23 cellular contexts compared by ENCODE assay signal in the genomic region with DNA sequence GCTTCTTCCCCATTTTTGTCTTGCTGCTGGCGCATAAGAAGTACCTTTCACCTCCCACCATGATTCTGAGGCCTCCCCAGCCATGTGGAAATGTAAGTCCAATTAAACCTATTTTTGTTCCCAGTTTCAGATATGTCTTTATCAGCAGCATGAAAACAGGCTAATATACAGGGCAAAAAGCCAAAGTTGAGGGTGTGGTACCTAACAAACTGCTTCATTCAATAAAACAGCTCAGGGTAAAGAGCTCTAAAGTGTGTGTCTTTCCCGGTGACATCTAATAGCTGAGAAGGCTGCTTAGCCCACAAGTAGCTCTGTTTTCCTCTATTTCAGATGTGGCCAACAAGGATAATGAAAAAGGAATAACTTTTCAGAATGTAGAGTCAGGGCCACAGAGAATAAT.
"Had no signal": no experiment of that assay in that cellular context is flagged by ENCODE, and none has a peak within 500 bp of the region (broad histone marks: within the 10 kb centered on the region; RNA-seq: fewer than 3 reads in every experiment).

No MANE protein-coding gene starts in this region.

- H3K27ac Mint-ChIP-seq: naive thymus-derived CD4-positive, alpha-beta T cell; natural killer cell treated with Interleukin-12 subunit alpha and Interleukin-12 subunit beta and Interleukin-15 and Interleukin-18, amount 100 ng/mL, for 72 hours; progenitor cell of endocrine pancreas; stimulated activated effector memory CD8-positive, alpha-beta T cell treated with anti-CD3 and anti-CD28 coated beads, Interleukin-12 subunit alpha, Interleukin-12 subunit beta, amount 100 ng/mL, for 72 hours; stimulated activated naive CD8-positive, alpha-beta T cell treated with anti-CD3 and anti-CD28 coated beads, Interleukin-15, Interleukin-2, amounts not matched to agents 100 ng/mL and 50 ng/mL, for 24 hours had no signal

- H3K9me3 Mint-ChIP-seq: naive thymus-derived CD4-positive, alpha-beta T cell; natural killer cell treated with Interleukin-12 subunit alpha and Interleukin-12 subunit beta and Interleukin-15 and Interleukin-18, amount 100 ng/mL, for 72 hours; stimulated activated effector memory CD8-positive, alpha-beta T cell treated with anti-CD3 and anti-CD28 coated beads, Interleukin-12 subunit alpha, Interleukin-12 subunit beta, amount 100 ng/mL, for 72 hours; stimulated activated naive CD8-positive, alpha-beta T cell treated with anti-CD3 and anti-CD28 coated beads, Interleukin-15, Interleukin-2, amounts not matched to agents 100 ng/mL and 50 ng/mL, for 24 hours had no signal

- H3K27me3 Mint-ChIP-seq: progenitor cell of endocrine pancreas had no signal

- ATAC-seq: left lobe of liver; left ventricle myocardium superior; lower lobe of right lung; naive thymus-derived CD4-positive, alpha-beta T cell; natural killer cell treated with Interleukin-12 subunit alpha and Interleukin-12 subunit beta and Interleukin-15 and Interleukin-18, amount 100 ng/mL, for 72 hours; right lobe of liver; upper lobe of right lung had no signal

- H3K4me2 ChIP-seq: hepatocyte had no signal

- DNase-seq: islet precursor cell; left ventricle myocardium superior; lower lobe of right lung; mammary epithelial cell; mesenchymal stem cell; naive thymus-derived CD4-positive, alpha-beta T cell; ovary; right lobe of liver; stimulated activated CD4-positive, alpha-beta T cell treated with anti-CD3 and anti-CD28 coated beads, Interleukin-12 subunit alpha, Interleukin-12 subunit beta, amount 100 ng/mL, for 4 hours; stimulated activated CD4-positive, alpha-beta T cell treated with anti-CD3 and anti-CD28 coated beads, Interleukin-4, amount 100 ng/mL, for 24 hours; stimulated activated naive CD4-positive, alpha-beta T cell; tibial artery; trophoblast cell; upper lobe of right lung had no signal

- H3K36me3 ChIP-seq: lower lobe of right lung, ovary, right atrium auricular region, right lobe of liver, suprapubic skin, thoracic aorta, tibial artery, upper lobe of right lung had no signal

- H3K9me3 ChIP-seq: lower lobe of right lung, ovary, right atrium auricular region, right lobe of liver, suprapubic skin, thoracic aorta, tibial artery, upper lobe of right lung had no signal

- H3K4me3 Mint-ChIP-seq: naive thymus-derived CD4-positive, alpha-beta T cell; natural killer cell treated with Interleukin-12 subunit alpha and Interleukin-12 subunit beta and Interleukin-15 and Interleukin-18, amount 100 ng/mL, for 72 hours; stimulated activated effector memory CD8-positive, alpha-beta T cell treated with anti-CD3 and anti-CD28 coated beads, Interleukin-12 subunit alpha, Interleukin-12 subunit beta, amount 100 ng/mL, for 72 hours; stimulated activated naive CD8-positive, alpha-beta T cell treated with anti-CD3 and anti-CD28 coated beads, Interleukin-15, Interleukin-2, amounts not matched to agents 100 ng/mL and 50 ng/mL, for 24 hours had no signal

- H3K27me3 ChIP-seq: hepatocyte, ovary, right atrium auricular region, right lobe of liver, suprapubic skin, upper lobe of right lung had no signal

- H3K4me1 ChIP-seq: lower lobe of right lung, right lobe of liver, suprapubic skin, tibial artery, upper lobe of right lung had no signal

- H3K36me3 Mint-ChIP-seq: naive thymus-derived CD4-positive, alpha-beta T cell; natural killer cell treated with Interleukin-12 subunit alpha and Interleukin-12 subunit beta and Interleukin-15 and Interleukin-18, amount 100 ng/mL, for 72 hours; stimulated activated effector memory CD8-positive, alpha-beta T cell treated with anti-CD3 and anti-CD28 coated beads, Interleukin-12 subunit alpha, Interleukin-12 subunit beta, amount 100 ng/mL, for 72 hours had no signal

- H3K4me3 ChIP-seq: hepatocyte, lower lobe of right lung, ovary, right atrium auricular region, right lobe of liver, suprapubic skin, thoracic aorta, tibial artery, upper lobe of right lung had no signal

- H3K79me2 ChIP-seq: hepatocyte had no signal

- H3K27ac ChIP-seq: hepatocyte, lower lobe of right lung, ovary, right atrium auricular region, right lobe of liver, suprapubic skin, thoracic aorta, tibial artery, upper lobe of right lung had no signal

- H2AFZ ChIP-seq: hepatocyte had no signal

- H3K4me1 Mint-ChIP-seq: naive thymus-derived CD4-positive, alpha-beta T cell; stimulated activated effector memory CD8-positive, alpha-beta T cell treated with anti-CD3 and anti-CD28 coated beads, Interleukin-12 subunit alpha, Interleukin-12 subunit beta, amount 100 ng/mL, for 72 hours had no signal
